In genomic region chr7:135672560-135673359, GRCh38 we compare ENCODE assay signal across 8 cellular contexts. TPM values are rescaled to one million over a fixed set of nuclear protein-coding genes. Genes with fewer than 3 reads are reported as not detected.
DNase-seq lines count a peak whose midpoint lies in the region; ATAC-seq, FAIRE-seq and TF ChIP-seq lines count a peak whose summit lies in the region.

No MANE protein-coding gene starts in this region.

- in situ Hi-C loops in GM12878 (cut with MboI): no loop called here

- H3K4me1 ChIP-seq in GM12878 (ENCODE audit: control insufficient read depth, insufficient read depth, low read length) (no peaks in the 10 kb centered on the region; the same call in 1 of the 2 replicates), testis (peaks cover 4% of the 10 kb centered on the region)

- peak; percentile 74 for DNase-seq in AG10803 (ENCODE audit: low read depth)
- DNase-seq in NCI-H226: peak; percentile 45
- no peak for DNase-seq in GM12878 (ENCODE audit: low read depth, low spot score)
- DNase-seq in testis: peak; percentile 65
- no peak for DNase-seq in activated CD4-positive, CD25-positive, alpha-beta regulatory T cell (lab: John Stamatoyannopoulos, UW)

- H3K27ac ChIP-seq in GM12878 (ENCODE audit: control insufficient read depth, insufficient read depth) (no peak overlapping the region), testis (peak overlapping the region in 1 of 2 donors; percentile 37)

- RAD21 ChIA-PET in GM12878 (lab: Charles Lee; ENCODE audit: unreplicated experiment): interaction anchor here (1.0 to 1.7 kb wide), 3 partner anchors 10 to 105 kb away, joined by 3 to 7 read pairs (median 6); partner anchors contain the start of gene STMP1

- H3K9me3 ChIP-seq in GM12878 (replicated peaks; ENCODE audit: control insufficient read depth, insufficient read depth, low read length): no peaks in the 10 kb centered on the region; the same call in 2 of the 3 replicates
- H3K9me3 ChIP-seq in testis: no peaks in the 10 kb centered on the region

- H3K9ac ChIP-seq in GM12878 (ENCODE audit: control insufficient read depth, insufficient read depth, low read length): no peak overlapping the region

- H3K27me3 ChIP-seq in GM12878 (replicated peaks in 1 of 2; ENCODE audit: control insufficient read depth in 2 of 2, insufficient read depth in 2 of 2, low read length in 1 of 2): no peaks in the 10 kb centered on the region
- H3K27me3 ChIP-seq in testis: no peaks in the 10 kb centered on the region

- H3K4me3 ChIP-seq in AG10803 (ENCODE audit: low read length) (no peak overlapping the region), GM12878 (no peak overlapping the region), testis (no peak overlapping the region)

- no peak overlapping the region for H2AFZ ChIP-seq in GM12878 (ENCODE audit: control insufficient read depth, low read depth, low read length)

- TF ChIP-seq EP300 in GM12878 (IDR thresholded peaks at IDR 0.05; ENCODE audit: borderline replicate concordance in 1 of 2, control insufficient read depth in 1 of 2, low read depth in 2 of 2, low read length in 2 of 2): no peak

- FAIRE-seq in GM12878 (lab: Jason Lieb, UNC) (peak; percentile 31), islet of Langerhans (lab: Jason Lieb, UNC) (peak; percentile 75)

- no peak for TF ChIP-seq POLR2A in GM18505 (IDR thresholded peaks at IDR 0.05; ENCODE audit: borderline replicate concordance, extremely low read depth, insufficient read depth, insufficient read length)
- TF ChIP-seq POLR2A in GM12878 (IDR thresholded peaks at IDR 0.05; ENCODE audit: low read depth, low read length): no peak
- no peak for TF ChIP-seq POLR2A in testis (IDR thresholded peaks at IDR 0.05)

- 68% methylated on average over 3 of the region's 3 CpGs for WGBS in GM12878 (ENCODE audit: insufficient coverage, insufficient replicate concordance, low lambda C conversion rate, missing lambda C conversion rate)
- 52 to 59% methylated on average over 3 of the region's 3 CpGs for WGBS in testis, 2 donors

- ATAC-seq in GM18505 (IDR thresholded peaks at IDR 0.05; ENCODE audit: unreplicated experiment) (peak; percentile 74), HG03103 (IDR thresholded peaks at IDR 0.05; ENCODE audit: low read depth, unreplicated experiment) (peak; percentile 60), GM12878 (peak; percentile 91)

- intact Hi-C loops in GM12878 (cut with micrococcal nuclease; ENCODE audit: unreplicated experiment): loop anchor here (1.0 to 5.0 kb wide), 3 partner anchors 39 to 340 kb away; no protein-coding TSS in a partner anchor
- intact Hi-C loops in testis (cut with DNase I; ENCODE audit: low total_unique reads): no loop called here

- SMC1A ChIA-PET in GM12878 (lab: Charles Lee; ENCODE audit: uncharacterized antibody, unreplicated experiment): interaction anchor here (0.9 to 3.8 kb wide), 9 partner anchors 8 to 336 kb away, joined by 3 to 21 read pairs (median 4); partner anchors contain the start of gene STMP1

- CTCF ChIA-PET in GM12878 (lab: Yijun Ruan, JAX): interaction anchor here (0.6 to 8.2 kb wide), 30 partner anchors 8 to 620 kb away, joined by 3 to 89 read pairs (median 4); partner anchors contain the start of gene STMP1

- no peak overlapping the region for H3K4me2 ChIP-seq in GM12878 (ENCODE audit: control insufficient read depth, insufficient read depth)

- peaks cover 12% of the 10 kb centered on the region for H3K79me2 ChIP-seq in GM12878 (ENCODE audit: control insufficient read depth, insufficient read depth, low read length)

- no peaks in the 10 kb centered on the region for H4K20me1 ChIP-seq in GM12878 (ENCODE audit: control insufficient read depth, insufficient read depth)

- TF ChIP-seq CTCF in AG10803 (conservative IDR thresholded peaks at IDR 0.05; ENCODE audit: low read length) (peak; percentile 95), GM12878 (IDR thresholded peaks at IDR 0.05 in 2 of 3, conservative IDR thresholded peaks at IDR 0.05 in 1 of 3; ENCODE audit: control insufficient read depth in 2 of 3, extremely low read depth in 1 of 3, insufficient read depth in 1 of 3, low read depth in 3 of 3, low read length in 3 of 3) (peak; percentile 65 to 82 (median 68)), testis (IDR thresholded peaks at IDR 0.05) (peak; percentile 84 to 88 (median 86))

- H3K36me3 ChIP-seq in GM12878 (ENCODE audit: control insufficient read depth in 2 of 2, insufficient read depth in 2 of 2, low read length in 1 of 2) (peaks cover 0 to 12% of the 10 kb centered on the region in 2 experiments; a peak in 1 of 4 replicates), testis (ENCODE audit: low read depth, missing control alignments) (no peaks in the 10 kb centered on the region)

- no TSS peak for BruUV-seq in GM12878 (replicated peaks; lab: Mats Ljungman, UMichigan)

- POLR2A ChIA-PET in GM12878 (lab: Charles Lee): interaction anchor here (2.5 kb wide), 1 partner anchor 10 kb away, joined by 17 read pairs; the partner anchor contains the start of gene STMP1

- TF ChIP-seq RAD21 in GM12878 (IDR thresholded peaks at IDR 0.05; ENCODE audit: insufficient read depth, low read depth, low read length): peak; percentile 71

TF ChIP-seq in GM12878, 131 proteins besides CTCF, POLR2A, EP300 and RAD21:
- TF ChIP-seq GATAD2B (conservative IDR thresholded peaks at IDR 0.05; ENCODE audit: low read depth): no peak
- peak; percentile 52 for TF ChIP-seq SMC3 (IDR thresholded peaks at IDR 0.05; ENCODE audit: borderline replicate concordance, low read length)
- TF ChIP-seq MAX (IDR thresholded peaks at IDR 0.05; ENCODE audit: low read depth, low read length): no peak
- 0 out of 2 replicates have a peak, but pooled peaks have one; percentile 12 for TF ChIP-seq YY1 (IDR thresholded peaks at IDR 0.05; ENCODE audit: low read depth, low read length)
- no peak for TF ChIP-seq SPI1 (IDR thresholded peaks at IDR 0.05; ENCODE audit: borderline replicate concordance, insufficient read depth, low read depth, low read length)
- TF ChIP-seq ZBED1 (IDR thresholded peaks at IDR 0.05; ENCODE audit: borderline replicate concordance): peak; percentile 20; the same call in 1 of the 2 replicates
- no peak for TF ChIP-seq EGR1 (IDR thresholded peaks at IDR 0.05; ENCODE audit: borderline replicate concordance in 1 of 2, low read depth in 2 of 2, low read length in 2 of 2)

RNA-seq across cellular contexts. Expression of gene STMP1, which starts 10.4 kb away (rescaled TPM):
- 25.6 and 29.1 TPM in 2 replicates for total RNA-seq in GM12878 (2013; cell fraction: nucleolus; rRNA removed)
- total RNA-seq in GM12878 (2014; rRNA removed): 8.0 and 9.3 TPM in 2 replicates
- total RNA-seq in GM12878 (2014; rRNA removed; fragmentation: Illumina TruSeq; extraction: Trizol): 15.4 and 18.2 TPM in 2 replicates
- total RNA-seq in GM12878 (2021): 21.7 and 23.7 TPM in 2 replicates
- 17.8 TPM for polyA plus RNA-seq in GM12878 (2011; ENCODE audit: low read depth)
- polyA plus RNA-seq in GM12878 (2011; rRNA removed): 23.8 and 33.3 TPM in 2 replicates
- polyA plus RNA-seq in GM12878 (2011; cell fraction: cytosol; rRNA removed): 9.0 and 14.7 TPM in 2 replicates
- 6.0 and 6.6 TPM in 2 replicates for polyA plus RNA-seq in GM12878 (2011; cell fraction: nucleus; rRNA removed)
- 22.1 and 23.0 TPM in 2 replicates for polyA plus RNA-seq in GM12878 (2012)
- 25.7 and 34.3 TPM in 2 replicates for polyA plus RNA-seq in GM12878 (2014; fragmentation: Illumina TruSeq; extraction: Trizol)
- polyA plus RNA-seq in GM12878 (2014; fragmentation: Nextera tagmentation; extraction: Ambion mirVana): 10 to 100 TPM; 63.3 to 79.9 TPM
- polyA plus RNA-seq in GM12878 (2014; rRNA removed): 12.0 and 15.7 TPM in 2 replicates
- polyA plus RNA-seq in GM12878 (2016; fragmentation: Nextera tagmentation; extraction: Ambion mirVana): 10 to 100 TPM; 62.1 to 62.6 TPM
- 9.8 and 11.2 TPM in 2 replicates for polyA minus RNA-seq in GM12878 (2011; rRNA and poly(A)+ RNA removed)
- 4.7 and 6.0 TPM in 2 replicates for polyA minus RNA-seq in GM12878 (2011; cell fraction: cytosol; rRNA and poly(A)+ RNA removed)
- 7.9 and 15.0 TPM in 2 replicates for polyA minus RNA-seq in GM12878 (2011; cell fraction: nucleus; rRNA and poly(A)+ RNA removed)
- total RNA-seq in testis: 10 to 100 TPM; 36.4 to 39.7 TPM
- 56.3 TPM for polyA plus RNA-seq in testis (ENCODE audit: insufficient read depth, low read depth, low replicate concordance)

RNA-seq across cellular contexts. Expression of gene SLC13A4, which starts 55.2 kb away (rescaled TPM):
- not detected in 2 replicates for total RNA-seq in GM12878 (2013; cell fraction: nucleolus; rRNA removed)
- total RNA-seq in GM12878 (2014; rRNA removed) (not detected in 2 replicates), GM12878 (2014; rRNA removed; fragmentation: Illumina TruSeq; extraction: Trizol) (not detected in 2 replicates), GM12878 (2021) (not detected in 2 replicates), testis (10 to 100 TPM; 19.0 to 33.0 TPM)
- 0.12 TPM for polyA plus RNA-seq in GM12878 (2011; ENCODE audit: low read depth)
- polyA plus RNA-seq in GM12878 (2011; rRNA removed) (not detected in 2 replicates), GM12878 (2014; fragmentation: Illumina TruSeq; extraction: Trizol) (not detected in 2 replicates), GM12878 (2014; fragmentation: Nextera tagmentation; extraction: Ambion mirVana) (under 1 TPM in 1 of 2 experiments, not detected in 1; 0.14 TPM), GM12878 (2014; rRNA removed) (not detected in 2 replicates), GM12878 (2016; fragmentation: Nextera tagmentation; extraction: Ambion mirVana) (under 1 TPM; 0.20 to 0.23 TPM), testis (ENCODE audit: insufficient read depth, low read depth, low replicate concordance) (34.6 TPM)
- not detected in 2 replicates for polyA plus RNA-seq in GM12878 (2011; cell fraction: cytosol; rRNA removed)
- not detected in 2 replicates for polyA plus RNA-seq in GM12878 (2011; cell fraction: nucleus; rRNA removed)
- polyA plus RNA-seq in GM12878 (2012): 0.15 and 0.18 TPM in 2 replicates
- polyA minus RNA-seq in GM12878 (2011; rRNA and poly(A)+ RNA removed): not detected in 2 replicates
- not detected in 2 replicates for polyA minus RNA-seq in GM12878 (2011; cell fraction: cytosol; rRNA and poly(A)+ RNA removed)
- not detected in 2 replicates for polyA minus RNA-seq in GM12878 (2011; cell fraction: nucleus; rRNA and poly(A)+ RNA removed)

Comparison
In these comparisons a context has a peak if more than half of its experiments do, and no peak if none do; other contexts are left out.
1. DNase-seq: peak in AG10803 (single experiment), NCI-H226 (single experiment) and testis (single experiment); none in GM12878 (single experiment) and activated CD4-positive, CD25-positive, alpha-beta regulatory T cell (0 of 4).
2. RNA of gene SLC13A4, which starts 55.2 kb away (total RNA-seq): 19.0 to 33.0 TPM in testis; not detected in GM12878; every median in the first group is over 10 times any median in the second.
3. Peak in every context shown above with its lines, with median percentiles within 50 percentile points of each other: CTCF ChIP-seq and ATAC-seq.